1 cellular context compared by ENCODE assay signal in the genomic region with DNA sequence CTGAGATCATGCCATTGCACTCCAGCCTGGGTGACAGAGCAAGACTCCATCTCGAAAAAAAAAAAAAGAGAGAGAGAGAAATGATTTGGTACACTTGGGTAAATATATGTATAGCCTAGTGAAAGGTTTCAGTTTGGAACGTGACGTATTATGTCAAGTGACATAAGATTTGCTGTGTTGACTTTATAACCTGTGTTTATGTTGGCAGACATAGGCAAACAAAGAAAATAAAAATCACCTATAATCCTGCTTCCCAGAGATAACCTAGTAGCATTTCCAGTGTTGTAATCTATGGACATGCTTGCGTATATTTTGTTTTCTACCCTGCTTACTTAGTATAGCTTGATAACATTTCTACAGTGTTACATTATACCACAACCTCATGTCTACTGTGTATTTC.
TF ChIP-seq lines count a peak whose summit lies in the region.

No MANE protein-coding gene starts in this region.

TF ChIP-seq in HEK293, 187 proteins besides CTCF, POLR2A, EP300 and RAD21 (continued from another document and continues in another):
- TF ChIP-seq ZNF645 (tag by site-specific recombination; IDR thresholded peaks at IDR 0.05) (no peak), ZNF692 (tag by site-specific recombination; IDR thresholded peaks at IDR 0.05) (peak; percentile 64; the same call in 1 of the 2 replicates), ZNF19 (tag by site-specific recombination; IDR thresholded peaks at IDR 0.05; ENCODE audit: low read depth) (no peak), GLI2 (tag by site-specific recombination; IDR thresholded peaks at IDR 0.05; ENCODE audit: borderline replicate concordance, low read depth) (no peak), KLF7 (tag by site-specific recombination; IDR thresholded peaks at IDR 0.05; ENCODE audit: borderline replicate concordance) (no peak), ZNF707 (tag by site-specific recombination; IDR thresholded peaks at IDR 0.05) (no peak), ZNF114 (tag by site-specific recombination; IDR thresholded peaks at IDR 0.05) (no peak), YY1 (tag by site-specific recombination; IDR thresholded peaks at IDR 0.05) (no peak), PRDM6 (tag by site-specific recombination; IDR thresholded peaks at IDR 0.05) (no peak), PRDM10 (tag by site-specific recombination; IDR thresholded peaks at IDR 0.05) (peak; percentile 85), HOXA7 (CRISPR knock-in tag; IDR thresholded peaks at IDR 0.05; ENCODE audit: borderline replicate concordance) (no peak), ZNF146 (tag by site-specific recombination; IDR thresholded peaks at IDR 0.05) (no peak), ZFP69B (tag by site-specific recombination; IDR thresholded peaks at IDR 0.05) (0 out of 2 replicates have a peak, but pooled peaks have one; percentile 17), ZNF776 (tag by site-specific recombination; IDR thresholded peaks at IDR 0.05; ENCODE audit: borderline replicate concordance) (0 out of 2 replicates have a peak, but pooled peaks have one; percentile 47), ZNF280C (tag by site-specific recombination; IDR thresholded peaks at IDR 0.05) (no peak), KLF16 (tag by site-specific recombination; IDR thresholded peaks at IDR 0.05) (no peak), BCL11A (tag by site-specific recombination; IDR thresholded peaks at IDR 0.05; ENCODE audit: low read depth) (no peak), ZNF677 (tag by site-specific recombination; IDR thresholded peaks at IDR 0.05) (no peak), KLF9 (tag by site-specific recombination; IDR thresholded peaks at IDR 0.05; ENCODE audit: low read depth) (no peak), ZFP3 (tag by site-specific recombination; IDR thresholded peaks at IDR 0.05; ENCODE audit: low read depth) (no peak), ZNF350 (tag by site-specific recombination; IDR thresholded peaks at IDR 0.05) (no peak), MYNN (tag by site-specific recombination; IDR thresholded peaks at IDR 0.05; ENCODE audit: borderline replicate concordance) (no peak), GLIS1 (tag by site-specific recombination; IDR thresholded peaks at IDR 0.05) (peak; percentile 45; the same call in 1 of the 2 replicates), ZNF121 (tag by site-specific recombination; IDR thresholded peaks at IDR 0.05) (no peak), ZNF138 (tag by site-specific recombination; IDR thresholded peaks at IDR 0.05; ENCODE audit: borderline replicate concordance) (no peak), ZNF239 (tag by site-specific recombination; IDR thresholded peaks at IDR 0.05) (no peak), ZNF596 (tag by site-specific recombination; IDR thresholded peaks at IDR 0.05) (no peak), PATZ1 (tag by site-specific recombination; IDR thresholded peaks at IDR 0.05) (no peak), SALL2 (tag by site-specific recombination; IDR thresholded peaks at IDR 0.05; ENCODE audit: borderline replicate concordance) (no peak), ZNF488 (tag by site-specific recombination; IDR thresholded peaks at IDR 0.05) (no peak), ZNF175 (tag by site-specific recombination; IDR thresholded peaks at IDR 0.05) (no peak), ZNF626 (tag by site-specific recombination; IDR thresholded peaks at IDR 0.05) (no peak), ZNF221 (tag by site-specific recombination; IDR thresholded peaks at IDR 0.05; ENCODE audit: borderline replicate concordance) (no peak), HOXC10 (CRISPR knock-in tag; IDR thresholded peaks at IDR 0.05) (no peak), ZNF311 (tag by site-specific recombination; IDR thresholded peaks at IDR 0.05; ENCODE audit: borderline replicate concordance) (no peak), ZBTB26 (tag by site-specific recombination; optimal IDR thresholded peaks at IDR 0.05) (no peak), ZNF658 (tag by site-specific recombination; IDR thresholded peaks at IDR 0.05) (no peak)
- TF ChIP-seq, protein P1, sequence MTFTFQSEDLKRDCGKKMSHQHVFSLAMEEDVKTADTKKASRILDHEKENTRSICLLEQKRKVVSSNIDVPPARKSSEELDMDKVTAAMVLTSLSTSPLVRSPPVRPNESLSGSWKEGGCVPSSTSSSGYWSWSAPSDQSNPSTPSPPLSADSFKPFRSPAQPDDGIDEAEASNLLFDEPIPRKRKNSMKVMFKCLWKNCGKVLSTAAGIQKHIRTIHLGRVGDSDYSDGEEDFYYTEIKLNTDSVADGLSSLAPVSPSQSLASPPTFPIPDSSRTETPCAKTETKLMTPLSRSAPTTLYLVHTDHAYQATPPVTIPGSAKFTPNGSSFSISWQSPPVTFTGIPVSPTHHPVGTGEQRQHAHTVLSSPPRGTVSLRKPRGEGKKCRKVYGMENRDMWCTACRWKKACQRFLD (tag by site-specific recombination; IDR thresholded peaks at IDR 0.05): no peak
- TF ChIP-seq, protein P2, sequence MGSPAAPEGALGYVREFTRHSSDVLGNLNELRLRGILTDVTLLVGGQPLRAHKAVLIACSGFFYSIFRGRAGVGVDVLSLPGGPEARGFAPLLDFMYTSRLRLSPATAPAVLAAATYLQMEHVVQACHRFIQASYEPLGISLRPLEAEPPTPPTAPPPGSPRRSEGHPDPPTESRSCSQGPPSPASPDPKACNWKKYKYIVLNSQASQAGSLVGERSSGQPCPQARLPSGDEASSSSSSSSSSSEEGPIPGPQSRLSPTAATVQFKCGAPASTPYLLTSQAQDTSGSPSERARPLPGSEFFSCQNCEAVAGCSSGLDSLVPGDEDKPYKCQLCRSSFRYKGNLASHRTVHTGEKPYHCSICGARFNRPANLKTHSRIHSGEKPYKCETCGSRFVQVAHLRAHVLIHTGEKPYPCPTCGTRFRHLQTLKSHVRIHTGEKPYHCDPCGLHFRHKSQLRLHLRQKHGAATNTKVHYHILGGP (tag by site-specific recombination; IDR thresholded peaks at IDR 0.05): no peak
- TF ChIP-seq, protein P3, sequence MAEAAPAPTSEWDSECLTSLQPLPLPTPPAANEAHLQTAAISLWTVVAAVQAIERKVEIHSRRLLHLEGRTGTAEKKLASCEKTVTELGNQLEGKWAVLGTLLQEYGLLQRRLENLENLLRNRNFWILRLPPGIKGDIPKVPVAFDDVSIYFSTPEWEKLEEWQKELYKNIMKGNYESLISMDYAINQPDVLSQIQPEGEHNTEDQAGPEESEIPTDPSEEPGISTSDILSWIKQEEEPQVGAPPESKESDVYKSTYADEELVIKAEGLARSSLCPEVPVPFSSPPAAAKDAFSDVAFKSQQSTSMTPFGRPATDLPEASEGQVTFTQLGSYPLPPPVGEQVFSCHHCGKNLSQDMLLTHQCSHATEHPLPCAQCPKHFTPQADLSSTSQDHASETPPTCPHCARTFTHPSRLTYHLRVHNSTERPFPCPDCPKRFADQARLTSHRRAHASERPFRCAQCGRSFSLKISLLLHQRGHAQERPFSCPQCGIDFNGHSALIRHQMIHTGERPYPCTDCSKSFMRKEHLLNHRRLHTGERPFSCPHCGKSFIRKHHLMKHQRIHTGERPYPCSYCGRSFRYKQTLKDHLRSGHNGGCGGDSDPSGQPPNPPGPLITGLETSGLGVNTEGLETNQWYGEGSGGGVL (tag by site-specific recombination; IDR thresholded peaks at IDR 0.05): peak; percentile 18; the same call in 1 of the 2 replicates
